In the genomic region with DNA sequence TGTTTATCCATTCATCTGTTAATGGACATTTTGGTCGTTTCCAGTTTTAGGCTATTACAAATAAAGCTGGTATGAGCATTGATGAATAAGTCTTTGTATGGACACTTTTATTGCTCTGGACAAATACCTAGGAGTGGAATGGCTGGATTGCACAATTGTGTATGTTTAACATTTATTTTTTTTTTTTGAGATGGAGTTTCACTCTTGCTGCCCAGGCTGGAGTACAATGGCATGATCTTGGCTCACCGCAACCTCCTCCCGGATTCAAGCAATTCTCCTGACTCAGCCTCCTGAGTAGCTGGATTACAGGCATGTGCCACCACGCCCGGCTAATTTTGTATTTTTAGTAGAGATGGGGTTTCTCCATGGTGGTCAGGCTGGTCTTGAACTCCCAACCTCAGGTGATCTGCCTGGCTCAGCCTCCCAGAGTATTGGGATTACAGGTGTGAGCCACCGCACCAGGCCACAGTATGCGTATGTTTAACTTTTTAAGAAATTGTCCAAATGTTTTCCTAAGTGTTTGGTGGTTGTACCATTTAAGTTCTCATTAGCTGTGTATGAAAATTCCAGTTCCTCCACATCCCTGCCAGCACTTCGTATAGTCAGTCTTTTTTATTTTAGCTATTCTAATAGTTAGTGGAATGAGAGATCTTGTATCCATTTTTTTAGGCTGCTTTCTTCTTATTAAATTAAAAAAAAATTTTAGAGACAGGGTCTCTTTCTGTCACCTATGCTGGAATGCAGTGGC, we compare ENCODE assay signal across 7 cellular contexts.
A peak's percentile ranks its signal among the peaks of the same experiment; 100 is the strongest.
DNase-seq lines count a peak whose midpoint lies in the region; ATAC-seq, FAIRE-seq and TF ChIP-seq lines count a peak whose summit lies in the region.
"Not testable (repeated sequence)": the region's sequence is repeated elsewhere in the genome, so short reads cannot be mapped to it uniquely, and the experiment has no call there.

No MANE protein-coding gene starts in this region.

- H3K9ac ChIP-seq in astrocyte (ENCODE audit: low read length), result not testable (repeated sequence)

- peaks cover 30% of the 10 kb centered on the region for H3K36me3 Mint-ChIP-seq in Calu3 (ENCODE audit: insufficient read depth, unreplicated experiment)
- H3K36me3 Mint-ChIP-seq in astrocyte (ENCODE audit: low read depth, unreplicated experiment), result not testable (repeated sequence)

- H3K36me3 ChIP-seq in astrocyte (ENCODE audit: insufficient read depth, low read length); pancreas: not testable (repeated sequence)

- H3K79me2 ChIP-seq in astrocyte (ENCODE audit: insufficient read depth, low read length), result not testable (repeated sequence)

- not testable (repeated sequence) for H3K9me3 ChIP-seq in astrocyte (ENCODE audit: insufficient read depth, low read depth, low read length); pancreas

- H3K4me2 ChIP-seq in astrocyte (ENCODE audit: low read length), result not testable (repeated sequence)

- H3K4me1 Mint-ChIP-seq in Calu3 (ENCODE audit: low read depth, unreplicated experiment), result peaks cover 47% of the 10 kb centered on the region
- H3K4me1 Mint-ChIP-seq in astrocyte (ENCODE audit: low read depth, unreplicated experiment), result not testable (repeated sequence)

- H3K9me3 Mint-ChIP-seq in Calu3 (ENCODE audit: low read depth, unreplicated experiment); astrocyte (ENCODE audit: unreplicated experiment): not testable (repeated sequence)

- not testable (repeated sequence) for H3K27me3 Mint-ChIP-seq in Calu3 (ENCODE audit: unreplicated experiment)
- H3K27me3 Mint-ChIP-seq in astrocyte (ENCODE audit: low read depth, unreplicated experiment), result peaks cover 11% of the 10 kb centered on the region

- H2AFZ ChIP-seq in astrocyte (ENCODE audit: low read depth, low read length), result not testable (repeated sequence)

- DNase-seq in Calu3 (peak; percentile 70), HS-27A (ENCODE audit: low read depth) (peak; percentile 36), RWPE1 (ENCODE audit: low spot score) (peak; percentile 74), astrocyte (ENCODE audit: low read depth) (peak; percentile 74), epithelial cell of esophagus (ENCODE audit: low read depth) (peak; percentile 95), foreskin keratinocyte (peak; percentile 97 to 98), pancreas (peak in 1 of 6 donors; percentile 21)

- 67 to 78% methylated on average over 8 of the region's 8 CpGs for whole genome bisulfite sequencing in pancreas, 2 donors

- CTCF ChIA-PET in Calu3 (lab: Charles Lee), result interaction anchor here (0.7 to 3.2 kb wide), 5 partner anchors 18 to 40 kb away, joined by 3 to 30 read pairs (median 7); no protein-coding TSS in a partner anchor
- CTCF ChIA-PET in RWPE1 (lab: Yijun Ruan, JAX), result interaction anchor here (0.5 to 1.7 kb wide), 3 partner anchors 12 to 206 kb away, joined by 3 to 6 read pairs (median 3); no protein-coding TSS in a partner anchor

- POLR2A ChIA-PET in RWPE1 (lab: Yijun Ruan, JAX; ENCODE audit: low non-redundant PET), result interaction anchor here (1.5 kb wide), 1 partner anchor 86 kb away, joined by 6 read pairs; no protein-coding TSS in a partner anchor

- not testable (repeated sequence) for H3K27me3 ChIP-seq in astrocyte (ENCODE audit: insufficient read depth, low read length); foreskin keratinocyte; pancreas

- intact Hi-C loops in Calu3 (cut with micrococcal nuclease; ENCODE audit: unreplicated experiment); pancreas (cut with DNase I): not testable (repeated sequence)

- not testable (repeated sequence) for TF ChIP-seq CTCF in Calu3 (IDR thresholded peaks at IDR 0.05; ENCODE audit: unreplicated experiment); RWPE1 (conservative IDR thresholded peaks at IDR 0.05; ENCODE audit: low read depth); astrocyte (IDR thresholded peaks at IDR 0.05; ENCODE audit: insufficient read depth, low read depth, low read length); epithelial cell of esophagus (IDR thresholded peaks at IDR 0.05; ENCODE audit: insufficient read depth, low read depth, low read length, missing control alignments); foreskin keratinocyte (conservative IDR thresholded peaks at IDR 0.05); pancreas (IDR thresholded peaks at IDR 0.05)

- not testable (repeated sequence) for H4K20me1 ChIP-seq in astrocyte (ENCODE audit: insufficient read depth, low read length)

- ATAC-seq in foreskin keratinocyte (peak; percentile 84), pancreas (peak; percentile 57 to 71 (median 68))

- H3K27ac ChIP-seq in RWPE1 (peak overlapping the region; percentile 91), foreskin keratinocyte (peak overlapping the region; percentile 88), pancreas (peak overlapping the region in 3 of 4 donors; percentile 5 to 63 (median 55))
- not testable (repeated sequence) for H3K27ac ChIP-seq in astrocyte (ENCODE audit: low read depth, low read length)

- H3K4me1 ChIP-seq in astrocyte (ENCODE audit: insufficient read depth, low read length); pancreas: not testable (repeated sequence)
- peaks cover 14% of the 10 kb centered on the region for H3K4me1 ChIP-seq in foreskin keratinocyte

- H3K4me3 ChIP-seq in astrocyte (ENCODE audit: insufficient read depth, low read depth, low read length); epithelial cell of esophagus (ENCODE audit: low read length); pancreas: not testable (repeated sequence)

- not testable (repeated sequence) for BruUV-seq in Calu3 (replicated peaks; lab: Mats Ljungman, UMichigan)

- peak overlapping the region; percentile 93 for H3K27ac Mint-ChIP-seq in Calu3 (ENCODE audit: unreplicated experiment)
- not testable (repeated sequence) for H3K27ac Mint-ChIP-seq in astrocyte (ENCODE audit: unreplicated experiment)

- H3K4me3 Mint-ChIP-seq in Calu3 (ENCODE audit: low read depth, unreplicated experiment); astrocyte (ENCODE audit: unreplicated experiment): not testable (repeated sequence)

- FAIRE-seq in astrocyte (lab: Jason Lieb, UNC); pancreas (lab: Jason Lieb, UNC): not testable (repeated sequence)
